In the genomic region with DNA sequence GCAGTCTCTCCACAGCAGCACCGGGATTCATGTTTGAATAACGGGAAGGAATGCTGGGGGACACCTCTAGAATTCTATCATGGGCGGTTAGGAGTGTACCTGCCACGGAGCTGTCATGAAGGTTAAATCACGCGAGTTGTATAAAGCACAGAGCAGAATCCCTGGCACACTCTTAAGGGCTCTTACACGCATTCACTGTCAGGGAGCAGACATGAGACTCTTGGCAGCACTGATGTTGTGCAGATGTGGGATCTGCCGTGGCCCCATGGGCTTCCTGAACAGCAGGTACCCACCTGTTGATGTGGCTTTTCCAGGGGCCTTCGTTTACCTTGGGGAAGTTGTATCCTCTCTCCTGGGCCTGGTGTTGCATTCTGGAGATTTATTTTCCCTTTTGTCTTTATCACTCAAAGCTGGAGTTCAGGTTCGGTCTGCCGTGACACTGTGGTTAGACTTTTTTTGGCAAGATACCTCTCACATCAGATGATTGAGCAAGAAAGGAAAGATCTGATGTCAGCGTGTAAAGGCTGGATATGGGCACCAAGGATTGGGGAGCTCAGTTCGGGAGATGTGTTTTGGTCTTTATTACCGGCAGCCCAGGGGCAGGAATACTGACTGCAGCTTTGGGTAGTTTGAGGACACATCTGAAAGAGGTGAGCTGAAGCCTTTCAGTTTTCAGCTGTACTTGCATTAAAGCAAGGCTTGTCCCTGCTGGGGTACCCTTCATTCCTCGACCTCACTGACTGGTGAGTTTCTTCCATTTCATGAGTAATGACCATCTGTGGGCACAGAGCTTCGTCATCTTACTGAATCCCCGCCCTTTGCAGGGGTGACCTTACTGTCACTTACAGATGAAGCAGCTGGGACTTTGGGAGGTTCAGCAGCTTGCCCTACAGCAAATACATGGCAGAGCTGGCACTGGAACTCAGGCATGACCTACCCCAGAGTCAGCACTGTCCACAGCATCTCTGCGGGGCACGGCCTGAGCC, we compare ENCODE assay signal across 10 cellular contexts. TPM values are rescaled to one million over a fixed set of nuclear protein-coding genes. Genes with fewer than 3 reads are reported as not detected.
DNase-seq lines count a peak whose midpoint lies in the region; ATAC-seq and TF ChIP-seq lines count a peak whose summit lies in the region.
"Had no signal": no experiment of that assay in that cellular context is flagged by ENCODE, and none has a peak within 500 bp of the region (broad histone marks: within the 10 kb centered on the region; RNA-seq: fewer than 3 reads in every experiment).

No MANE protein-coding gene starts in this region.

- peak; percentile 54 for DNase-seq in NCI-H2107 (lab: John Stamatoyannopoulos, UW)
- DNase-seq in endothelial cell (ENCODE audit: low spot score): no peak
- DNase-seq in natural killer cell: no peak
- DNase-seq in globus pallidus (ENCODE audit: low spot score): no peak
- no peak for DNase-seq in NCI-H2227 treated with DMSO at 0.1 percent for 48 hours (lab: John Stamatoyannopoulos, UW)
- DNase-seq in activated effector memory CD4-positive, alpha-beta T cell treated with anti-CD3 and anti-CD28 coated beads, Interleukin-2, amount 50 U/mL, for 16 hours: no peak
- DNase-seq: NCI-H187 treated with DMSO at 0.1 percent for 48 hours had no signal

- H2AFZ ChIP-seq in parathyroid adenoma: peak overlapping the region; percentile 36

- no peaks in the 10 kb centered on the region for H3K27me3 ChIP-seq in parathyroid adenoma (ENCODE audit: control insufficient read depth, insufficient read depth, low read length)
- H3K27me3 ChIP-seq: ascending aorta had no signal

- H3K9me3 ChIP-seq in parathyroid adenoma (ENCODE audit: control insufficient read depth, low read length): no peaks in the 10 kb centered on the region
- H3K9me3 ChIP-seq: ascending aorta had no signal

- H3K4me3 Mint-ChIP-seq in endothelial cell (ENCODE audit: unreplicated experiment) (peak overlapping the region; percentile 62), natural killer cell (no peak overlapping the region)

- H3K9ac ChIP-seq in parathyroid adenoma: no peak overlapping the region

- no peaks in the 10 kb centered on the region for H3K36me3 ChIP-seq in parathyroid adenoma (ENCODE audit: control insufficient read depth, insufficient read depth, low read length)

- TF ChIP-seq CTCF in C4-2B (conservative IDR thresholded peaks at IDR 0.05): no peak
- TF ChIP-seq CTCF in endothelial cell (IDR thresholded peaks at IDR 0.05; ENCODE audit: unreplicated experiment): no peak
- no peak for TF ChIP-seq CTCF in parathyroid adenoma (IDR thresholded peaks at IDR 0.05)
- no peak for TF ChIP-seq CTCF in natural killer cell (IDR thresholded peaks at IDR 0.05)

- H3K4me1 ChIP-seq in parathyroid adenoma: peaks cover 58% of the 10 kb centered on the region

- intact Hi-C loops in natural killer cell (cut with micrococcal nuclease): no loop called here

- ATAC-seq in natural killer cell: no peak

- H3K4me2 ChIP-seq in parathyroid adenoma (ENCODE audit: low read length): peak overlapping the region; percentile 30

- peak overlapping the region; percentile 9 for H3K4me3 ChIP-seq in parathyroid adenoma (ENCODE audit: low read depth, low read length)
- H3K4me3 ChIP-seq: ascending aorta had no signal

- H3K27me3 Mint-ChIP-seq in endothelial cell (ENCODE audit: unreplicated experiment) (peaks cover 1% of the 10 kb centered on the region), natural killer cell (ENCODE audit: low read depth in 2 of 2) (no peaks in the 10 kb centered on the region)

- H3K9me3 Mint-ChIP-seq in endothelial cell (ENCODE audit: unreplicated experiment) (no peaks in the 10 kb centered on the region), natural killer cell (no peaks in the 10 kb centered on the region)

- H3K79me2 ChIP-seq in parathyroid adenoma: no peaks in the 10 kb centered on the region

- H3K27ac Mint-ChIP-seq in endothelial cell (ENCODE audit: unreplicated experiment) (peak overlapping the region; percentile 76), natural killer cell (peak overlapping the region in 1 of 2 donors; percentile 31)

- peaks cover 18% of the 10 kb centered on the region for H3K4me1 Mint-ChIP-seq in endothelial cell (ENCODE audit: unreplicated experiment)
- H3K4me1 Mint-ChIP-seq in natural killer cell: peaks cover 20 to 23% of the 10 kb centered on the region in 2 donors

- H3K36me3 Mint-ChIP-seq in endothelial cell (ENCODE audit: low read depth, unreplicated experiment): peaks cover 35% of the 10 kb centered on the region
- no peaks in the 10 kb centered on the region for H3K36me3 Mint-ChIP-seq in natural killer cell

- H3K27ac ChIP-seq in C4-2B (peak overlapping the region; percentile 81), parathyroid adenoma (peak overlapping the region; percentile 89)
- H3K27ac ChIP-seq: ascending aorta had no signal

RNA-seq across cellular contexts. Expression of a gene that starts 19.3 kb away (rescaled TPM):
- 36.6 TPM for total RNA-seq in endothelial cell (ENCODE audit: unreplicated experiment)
- total RNA-seq in natural killer cell: 1 to 10 TPM; 5.6 to 8.0 (median 6.9) TPM

RNA-seq across cellular contexts. Expression of a gene that starts 19.3 kb away (rescaled TPM):
- total RNA-seq in endothelial cell (ENCODE audit: unreplicated experiment): 18.6 TPM
- 1 to 10 TPM in 1 of 3 donors, under 1 TPM in 2; 0.38 to 1.8 (median 0.68) TPM for total RNA-seq in natural killer cell
- total RNA-seq: ascending aorta had no signal
